Comparison of ENCODE assay signal across 24 cellular contexts in genomic region chr19:283395-283794, GRCh38. TPM values are rescaled to one million over a fixed set of nuclear protein-coding genes. Genes with fewer than 3 reads are reported as not detected.
"Had no signal": no experiment of that assay in that cellular context is flagged by ENCODE, and none has a peak within 500 bp of the region (broad histone marks: within the 10 kb centered on the region; RNA-seq: fewer than 3 reads in every experiment).

No MANE protein-coding gene starts in this region.

- H3K4me1 Mint-ChIP-seq: activated CD4-positive, alpha-beta memory T cell treated with anti-CD3 and anti-CD28 coated beads, Interleukin-2, amount 10 ng/mL, durations not matched to agents 7 days and 5 days; activated CD4-positive, alpha-beta T cell treated with anti-CD3 and anti-CD28 coated beads, Interleukin-2, amount 10 ng/mL, durations not matched to agents 7 days and 5 days; activated naive CD8-positive, alpha-beta T cell treated with anti-CD3 and anti-CD28 coated beads, Interleukin-2, amount 10 ng/mL, durations not matched to agents 7 days and 5 days; T-helper 17 cell had no signal

- DNase-seq: activated CD4-positive, alpha-beta memory T cell treated with anti-CD3 and anti-CD28 coated beads, Interleukin-2, amount 10 ng/mL, durations not matched to agents 7 days and 5 days; activated CD4-positive, alpha-beta T cell treated with anti-CD3 and anti-CD28 coated beads, Interleukin-2, amount 10 ng/mL, durations not matched to agents 7 days and 5 days; activated CD4-positive, CD25-positive, alpha-beta regulatory T cell; activated naive CD4-positive, alpha-beta T cell treated with anti-CD3 and anti-CD28 coated beads, Interleukin-2, amount 50 U/mL, for 16 hours; activated naive CD8-positive, alpha-beta T cell treated with anti-CD3 and anti-CD28 coated beads, Interleukin-2, amount 10 ng/mL, durations not matched to agents 7 days and 5 days; activated T-cell treated with anti-CD3 and anti-CD28 coated beads for 4 hours; adrenal gland; anterior cingulate cortex; KG1; NCI-H1092; NCI-H1417; NCI-H345; NCI-H510A; NCI-H526 treated with DMSO at 0.1 percent for 48 hours; NK-92 treated with Interleukin-12 subunit alpha and Interleukin-12 subunit beta, amount 100 ng/mL, for 24 hours; OCI-M1; Peyer's patch; Right ventricle myocardium superior; SJCRH30; T-helper 17 cell; T-helper 9 cell had no signal

- H3K27me3 ChIP-seq: adrenal gland, Peyer's patch, SJCRH30 had no signal

- H3K4me1 ChIP-seq: adrenal gland had no signal

- ATAC-seq: T-helper 17 cell had no signal

- H3K27ac Mint-ChIP-seq: activated CD4-positive, alpha-beta memory T cell treated with anti-CD3 and anti-CD28 coated beads, Interleukin-2, amount 10 ng/mL, durations not matched to agents 7 days and 5 days; activated CD4-positive, alpha-beta T cell treated with anti-CD3 and anti-CD28 coated beads, Interleukin-2, amount 10 ng/mL, durations not matched to agents 7 days and 5 days; activated naive CD8-positive, alpha-beta T cell treated with anti-CD3 and anti-CD28 coated beads, Interleukin-2, amount 10 ng/mL, durations not matched to agents 7 days and 5 days; T-helper 17 cell had no signal

- H3K4me3 Mint-ChIP-seq: activated CD4-positive, alpha-beta memory T cell treated with anti-CD3 and anti-CD28 coated beads, Interleukin-2, amount 10 ng/mL, durations not matched to agents 7 days and 5 days; activated CD4-positive, alpha-beta T cell treated with anti-CD3 and anti-CD28 coated beads, Interleukin-2, amount 10 ng/mL, durations not matched to agents 7 days and 5 days; activated naive CD8-positive, alpha-beta T cell treated with anti-CD3 and anti-CD28 coated beads, Interleukin-2, amount 10 ng/mL, durations not matched to agents 7 days and 5 days; T-helper 17 cell had no signal

- H3K4me3 ChIP-seq: adrenal gland, Peyer's patch, SJCRH30 had no signal

- H3K36me3 ChIP-seq: adrenal gland, SJCRH30 had no signal

- H3K9me3 Mint-ChIP-seq: activated CD4-positive, alpha-beta memory T cell treated with anti-CD3 and anti-CD28 coated beads, Interleukin-2, amount 10 ng/mL, durations not matched to agents 7 days and 5 days; activated CD4-positive, alpha-beta T cell treated with anti-CD3 and anti-CD28 coated beads, Interleukin-2, amount 10 ng/mL, durations not matched to agents 7 days and 5 days; activated naive CD8-positive, alpha-beta T cell treated with anti-CD3 and anti-CD28 coated beads, Interleukin-2, amount 10 ng/mL, durations not matched to agents 7 days and 5 days had no signal

- H3K36me3 Mint-ChIP-seq: activated naive CD8-positive, alpha-beta T cell treated with anti-CD3 and anti-CD28 coated beads, Interleukin-2, amount 10 ng/mL, durations not matched to agents 7 days and 5 days had no signal

- H3K27ac ChIP-seq: adrenal gland, Peyer's patch, RWPE1, SJCRH30 had no signal

- H3K9me3 ChIP-seq: adrenal gland, Peyer's patch, SJCRH30 had no signal

RNA-seq across cellular contexts. Expression of gene PLPP2, which starts 7.8 kb away (rescaled TPM):
- total RNA-seq: activated CD8-positive, alpha-beta memory T cell treated with anti-CD3 and anti-CD28 coated beads for 36 hours; activated naive CD8-positive, alpha-beta T cell treated with anti-CD3 and anti-CD28 coated beads, Interleukin-2, amount 10 ng/mL, durations not matched to agents 7 days and 5 days; LHCN-M2 had no signal
